In the genomic region with DNA sequence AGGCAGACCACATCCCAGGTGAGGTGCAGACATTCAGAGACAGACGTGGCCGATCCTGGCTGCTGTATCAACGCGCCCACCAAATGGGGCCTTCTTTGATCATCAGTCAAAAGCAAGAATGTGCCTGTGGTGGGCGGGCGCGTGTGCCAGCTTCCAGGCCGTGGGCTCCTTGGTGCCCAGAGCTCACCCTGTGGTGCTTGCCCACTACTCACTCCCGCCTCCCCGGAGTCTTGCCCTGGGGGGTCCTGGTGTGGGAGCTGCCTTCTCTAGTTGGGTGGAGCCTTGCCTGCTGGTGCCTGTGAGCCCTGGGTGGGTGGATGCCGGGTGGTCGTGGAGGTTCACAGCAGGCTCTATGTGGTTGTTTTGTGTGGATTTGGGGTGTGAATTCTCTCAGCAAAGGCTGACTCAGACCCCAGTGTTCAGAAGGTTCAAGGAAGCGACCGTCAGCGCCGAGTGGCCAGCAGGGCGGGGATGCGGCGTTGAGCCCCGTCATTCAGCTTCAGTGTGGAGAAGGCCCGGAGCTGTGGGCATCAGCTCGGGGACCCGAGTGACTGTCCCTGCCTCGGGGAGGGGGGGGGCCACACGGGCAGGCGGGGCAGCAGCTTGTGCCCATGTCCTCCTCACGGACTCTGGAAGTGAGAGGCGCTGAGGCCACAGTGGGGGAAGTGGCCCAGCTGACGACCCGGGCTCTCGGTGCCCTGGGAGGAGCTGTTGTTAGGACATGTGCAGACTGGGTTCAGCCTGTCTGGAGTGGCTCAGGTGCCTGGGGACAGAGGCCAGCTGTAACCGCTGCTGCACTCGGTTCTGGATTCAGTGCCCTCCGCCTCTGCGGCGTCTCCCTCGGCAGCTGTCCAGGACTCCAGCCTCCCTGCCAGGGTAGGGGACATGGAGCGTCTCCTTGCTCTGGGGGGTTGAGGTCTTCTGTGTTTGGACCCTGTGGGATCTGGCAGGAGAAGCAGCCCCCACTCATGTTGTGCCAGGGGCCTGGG, we compare ENCODE assay signal across 10 cellular contexts.
DNase-seq lines count a peak whose midpoint lies in the region; ATAC-seq, FAIRE-seq and TF ChIP-seq lines count a peak whose summit lies in the region.
"Had no signal": no experiment of that assay in that cellular context is flagged by ENCODE, and none has a peak within 500 bp of the region (broad histone marks: within the 10 kb centered on the region; RNA-seq: fewer than 3 reads in every experiment).

No MANE protein-coding gene starts in this region.

- peaks cover 10 to 88% of the 10 kb centered on the region in 2 experiments; a peak in 3 of 4 replicates for H3K79me2 ChIP-seq in H1 (ENCODE audit: control insufficient read depth in 1 of 2, insufficient read depth in 2 of 2, low read length in 2 of 2)

- CTCF ChIA-PET in AG04450 (lab: Charles Lee), result interaction anchor here (1.2 to 1.3 kb wide), 2 partner anchors 83 to 103 kb away, joined by 3 to 5 read pairs; no protein-coding TSS in a partner anchor
- CTCF ChIA-PET in H1 (lab: Charles Lee; ENCODE audit: partially characterized antibody), result interaction anchor here (0.9 to 2.9 kb wide), 8 partner anchors 8 to 1007 kb away, joined by 3 to 11 read pairs (median 4); no protein-coding TSS in a partner anchor

- H4K8ac ChIP-seq in H1 (ENCODE audit: extremely low read depth, insufficient read depth, low read length), result peak overlapping the region; percentile 89

- H3K56ac ChIP-seq in H1 (replicated peaks; ENCODE audit: insufficient read length, low read depth, low read length), result no peak overlapping the region

- no peak overlapping the region for H3K4me2 ChIP-seq in H1 (ENCODE audit: insufficient read depth in 1 of 2, low read depth in 2 of 2, low read length in 2 of 2)

- peaks cover 31 to 38% of the 10 kb centered on the region in 2 donors for H3K4me1 Mint-ChIP-seq in natural killer cell treated with Interleukin-12 subunit alpha and Interleukin-12 subunit beta and Interleukin-15 and Interleukin-18, amount 100 ng/mL, for 72 hours (ENCODE audit: low read depth in 2 of 2)

- no peak overlapping the region for H2AFZ ChIP-seq in H1 (ENCODE audit: low read length)

- H4K91ac ChIP-seq in H1 (replicated peaks; ENCODE audit: insufficient read length, low read length), result no peak overlapping the region

- H3K27me3 Mint-ChIP-seq in natural killer cell treated with Interleukin-12 subunit alpha and Interleukin-12 subunit beta and Interleukin-15 and Interleukin-18, amount 100 ng/mL, for 72 hours, result no peaks in the 10 kb centered on the region

- peak overlapping the region; percentile 2 for H3K27ac ChIP-seq in AG04450 (ENCODE audit: low read depth, low read length)
- H3K27ac ChIP-seq in H1 (ENCODE audit: low read depth, low read length), result peak overlapping the region; percentile 16; the same call in 1 of the 2 replicates

- H4K20me1 ChIP-seq in H1 (replicated peaks in 1 of 2; ENCODE audit: control insufficient read depth in 1 of 2, insufficient read depth in 2 of 2, low read length in 2 of 2), result peaks cover 28 to 61% of the 10 kb centered on the region in 2 experiments

- no peak for DNase-seq in AG04450 (ENCODE audit: low read depth, low spot score)
- DNase-seq in MV-4-11 (lab: John Stamatoyannopoulos, UW), result peak; percentile 41
- no peak for DNase-seq in H1 (ENCODE audit: low read depth in 1 of 2, low spot score in 2 of 2)
- no peak for DNase-seq in natural killer cell treated with Interleukin-12 subunit alpha and Interleukin-12 subunit beta and Interleukin-15 and Interleukin-18, amount 100 ng/mL, for 72 hours (ENCODE audit: low spot score)
- no peak for DNase-seq in dedifferentiated amniotic fluid mesenchymal stem cell (ENCODE audit: extremely low spot score)
- no peak for DNase-seq in NCI-H1436 treated with DMSO at 0.1 percent for 48 hours (lab: John Stamatoyannopoulos, UW)
- DNase-seq in mucosa of gallbladder (ENCODE audit: low spot score), result no peak
- DNase-seq: NCI-H187 treated with DMSO at 0.1 percent for 48 hours had no signal

- WGBS in H1 (ENCODE audit: extremely low coverage in 1 of 2, insufficient coverage in 1 of 2, insufficient read length in 1 of 2, insufficient replicate concordance in 2 of 2, low coverage in 1 of 2, low lambda C conversion rate in 2 of 2, missing lambda C conversion rate in 1 of 2), 2 experiments, result 95% methylated on average over 31 of the region's 38 CpGs; no CpG with 5 or more reads in 1 of the 2 experiments

- no peaks in the 10 kb centered on the region for H3K9me3 Mint-ChIP-seq in natural killer cell treated with Interleukin-12 subunit alpha and Interleukin-12 subunit beta and Interleukin-15 and Interleukin-18, amount 100 ng/mL, for 72 hours

- no peak for TF ChIP-seq POLR2A in H1 (IDR thresholded peaks at IDR 0.05; ENCODE audit: control extremely low read depth in 1 of 2, low read depth in 2 of 2, low read length in 2 of 2)

- no peak overlapping the region for H3K9ac ChIP-seq in H1 (replicated peaks in 1 of 4; ENCODE audit: extremely low read depth in 1 of 4, low read depth in 3 of 4, low read length in 3 of 4)

- no peak for TF ChIP-seq EP300 in H1 (IDR thresholded peaks at IDR 0.05; ENCODE audit: borderline replicate concordance in 1 of 2, low read depth in 2 of 2, low read length in 2 of 2)

- H2BK15ac ChIP-seq in H1 (ENCODE audit: low read length), result no peak overlapping the region

- no peaks in the 10 kb centered on the region; the same call in 1 of the 2 replicates for H3K9me3 ChIP-seq in AG04450 (ENCODE audit: control insufficient read depth, insufficient read depth, low read length)
- H3K9me3 ChIP-seq in H1 (ENCODE audit: insufficient read depth in 2 of 2, low read depth in 1 of 2, low read length in 1 of 2), result no peaks in the 10 kb centered on the region

- H3K36me3 ChIP-seq in H1 (ENCODE audit: control insufficient read depth in 2 of 4, insufficient read depth in 4 of 4, low read length in 3 of 4), result peaks cover 0 to 4% (median 3%) of the 10 kb centered on the region in 4 experiments; a peak in 4 of 8 replicates

- ATAC-seq in natural killer cell treated with Interleukin-12 subunit alpha and Interleukin-12 subunit beta and Interleukin-15 and Interleukin-18, amount 100 ng/mL, for 72 hours, result peak in 1 of 2 donors; percentile 5
- no peak for ATAC-seq in HG03342 (IDR thresholded peaks at IDR 0.05; ENCODE audit: unreplicated experiment)

- peaks cover 0 to 3% (median 2%) of the 10 kb centered on the region in 4 experiments; a peak in 3 of 7 replicates for H3K4me1 ChIP-seq in H1 (replicated peaks in 1 of 4; ENCODE audit: control insufficient read depth in 3 of 4, insufficient read depth in 4 of 4, low read length in 3 of 4)

- H2BK5ac ChIP-seq in H1 (ENCODE audit: low read depth, low read length), result peak overlapping the region; percentile 35; the same call in 1 of the 2 replicates

- FAIRE-seq in H1 (lab: Jason Lieb, UNC), result no peak
- FAIRE-seq: islet of Langerhans had no signal

- no peak overlapping the region for H2BK12ac ChIP-seq in H1 (ENCODE audit: low read depth, low read length)

- TF ChIP-seq CTCF in AG04450 (IDR thresholded peaks at IDR 0.05; ENCODE audit: low read depth, low read length) (no peak), H1 (IDR thresholded peaks at IDR 0.05; ENCODE audit: control extremely low read depth in 1 of 3, insufficient read depth in 1 of 3, low read depth in 1 of 3, low read length in 3 of 3) (no peak)

- H2AK5ac ChIP-seq in H1 (ENCODE audit: low read depth, low read length), result peak overlapping the region; percentile 24; the same call in 1 of the 2 replicates

- H3K4me3 ChIP-seq in AG04450 (ENCODE audit: low read depth, low read length) (no peak overlapping the region), H1 (ENCODE audit: extremely low read depth in 1 of 4, insufficient read depth in 2 of 4, low read depth in 3 of 4, low read length in 4 of 4) (no peak overlapping the region)

- H3K18ac ChIP-seq in H1 (ENCODE audit: extremely low read depth, low read length), result no peak overlapping the region; the same call in 1 of the 2 replicates

- no peak for TF ChIP-seq RAD21 in H1 (IDR thresholded peaks at IDR 0.05 in 1 of 2, conservative IDR thresholded peaks at IDR 0.05 in 1 of 2; ENCODE audit: low read depth in 2 of 2, low read length in 2 of 2)

- H3K14ac ChIP-seq in H1 (ENCODE audit: insufficient read length), result no peak overlapping the region

- H3K27me3 ChIP-seq in AG04450 (ENCODE audit: control insufficient read depth, insufficient read depth, low read length) (no peaks in the 10 kb centered on the region), H1 (replicated peaks in 1 of 4; ENCODE audit: control insufficient read depth in 3 of 4, extremely low read depth in 1 of 4, insufficient read depth in 3 of 4, low read length in 3 of 4) (no peaks in the 10 kb centered on the region)

- no peak overlapping the region for H2BK20ac ChIP-seq in H1 (ENCODE audit: low read length)

- no peak overlapping the region for H3K23ac ChIP-seq in H1 (ENCODE audit: insufficient read length)

- H3K4me3 Mint-ChIP-seq in natural killer cell treated with Interleukin-12 subunit alpha and Interleukin-12 subunit beta and Interleukin-15 and Interleukin-18, amount 100 ng/mL, for 72 hours, result peak overlapping the region; percentile 71

- no peak overlapping the region for H3K4ac ChIP-seq in H1 (replicated peaks; ENCODE audit: insufficient read length, low read depth, low read length)

- no peaks in the 10 kb centered on the region for H3K36me3 Mint-ChIP-seq in natural killer cell treated with Interleukin-12 subunit alpha and Interleukin-12 subunit beta and Interleukin-15 and Interleukin-18, amount 100 ng/mL, for 72 hours

- no peak overlapping the region for H2BK120ac ChIP-seq in H1 (replicated peaks; ENCODE audit: low read depth, low read length)

- H3K79me1 ChIP-seq in H1 (ENCODE audit: low read depth, low read length), result peaks cover 46% of the 10 kb centered on the region

- H3K23me2 ChIP-seq in H1 (ENCODE audit: low read depth, low read length), result no peaks in the 10 kb centered on the region

- no peak overlapping the region for H4K5ac ChIP-seq in H1 (ENCODE audit: insufficient read length, low read depth, low read length)

- POLR2A ChIA-PET in AG04450 (lab: Yijun Ruan, JAX) (interaction anchor here (0.8 kb wide), 1 partner anchor 15 kb away, joined by 3 read pairs; no protein-coding TSS in a partner anchor), H1 (lab: Charles Lee; ENCODE audit: partially characterized antibody) (interaction anchor here (1.7 kb wide), 1 partner anchor 23 kb away, joined by 3 read pairs; no protein-coding TSS in a partner anchor)

- H3K27ac Mint-ChIP-seq in natural killer cell treated with Interleukin-12 subunit alpha and Interleukin-12 subunit beta and Interleukin-15 and Interleukin-18, amount 100 ng/mL, for 72 hours, result peak overlapping the region; percentile 78 to 83

TF ChIP-seq in H1, 55 proteins besides CTCF, POLR2A, EP300 and RAD21 (continues in another document):
- TF ChIP-seq RFX5 (IDR thresholded peaks at IDR 0.05; ENCODE audit: borderline replicate concordance, low read depth, low read length), result no peak
- TF ChIP-seq HDAC2 (IDR thresholded peaks at IDR 0.05; ENCODE audit: borderline replicate concordance in 1 of 2, low read depth in 2 of 2, low read length in 2 of 2), result no peak
- no peak for TF ChIP-seq YY1 (IDR thresholded peaks at IDR 0.05; ENCODE audit: low read depth, low read length)
- no peak for TF ChIP-seq BACH1 (IDR thresholded peaks at IDR 0.05; ENCODE audit: low read length)
- no peak for TF ChIP-seq CBX8 (IDR thresholded peaks at IDR 0.05; ENCODE audit: borderline replicate concordance, low read depth, low read length)
- no peak for TF ChIP-seq CHD1 (IDR thresholded peaks at IDR 0.05; ENCODE audit: low read depth, low read length)
